In genomic region chr20:9172908-9173307, GRCh38 we compare ENCODE assay signal across 11 cellular contexts.
DNase-seq lines count a peak whose midpoint lies in the region; ATAC-seq and TF ChIP-seq lines count a peak whose summit lies in the region.
"Had no signal": no experiment of that assay in that cellular context is flagged by ENCODE, and none has a peak within 500 bp of the region (broad histone marks: within the 10 kb centered on the region; RNA-seq: fewer than 3 reads in every experiment).

No MANE protein-coding gene starts in this region.

- no peaks in the 10 kb centered on the region for H3K9me3 ChIP-seq in BLaER1

- H3K27me3 ChIP-seq in BLaER1 (no peaks in the 10 kb centered on the region), kidney epithelial cell (ENCODE audit: control insufficient read depth, insufficient read depth, low read length) (no peaks in the 10 kb centered on the region)

- no peak for ATAC-seq in HG03354 (IDR thresholded peaks at IDR 0.05; ENCODE audit: poor library complexity, severe bottlenecking, unreplicated experiment)

- DNase-seq in Jurkat, Clone E6-1 (ENCODE audit: low read depth, low spot score): peak; percentile 3
- peak; percentile 3 to 17 for DNase-seq in cardiac fibroblast (ENCODE audit: low read depth in 2 of 2)
- DNase-seq in kidney epithelial cell (ENCODE audit: low read depth): no peak
- no peak for DNase-seq in SKM-1 treated with dmso at 0.1 percent for 144 hours (lab: John Stamatoyannopoulos, UW; ENCODE audit: unreplicated experiment)
- no peak for DNase-seq in NCI-H2171 (lab: John Stamatoyannopoulos, UW)
- no peak for DNase-seq in NAMALWA (ENCODE audit: low spot score)
- DNase-seq: activated CD8-positive, alpha-beta memory T cell treated with anti-CD3 and anti-CD28 coated beads for 24 hours; activated naive CD8-positive, alpha-beta T cell treated with anti-CD3 and anti-CD28 coated beads, Interleukin-2, amount 10 ng/mL, durations not matched to agents 7 days and 5 days; NCI-H1105 had no signal

- peak overlapping the region; percentile 25 for H3K4me2 ChIP-seq in BLaER1

- H3K4me1 ChIP-seq in BLaER1: peaks cover 13% of the 10 kb centered on the region

- no peak overlapping the region for H3K27ac ChIP-seq in BLaER1

- H3K9ac ChIP-seq in BLaER1: no peak overlapping the region

- H3K36me3 ChIP-seq in BLaER1 (no peaks in the 10 kb centered on the region), kidney epithelial cell (ENCODE audit: control insufficient read depth, insufficient read depth, low read length) (no peaks in the 10 kb centered on the region)

- H4K20me1 ChIP-seq in BLaER1: no peaks in the 10 kb centered on the region

- TF ChIP-seq CTCF in cardiac fibroblast (IDR thresholded peaks at IDR 0.05; ENCODE audit: low read depth, low read length): peak; percentile 18
- TF ChIP-seq CTCF in kidney epithelial cell (IDR thresholded peaks at IDR 0.05; ENCODE audit: insufficient read depth, low read length, poor library complexity, severe bottlenecking): peak; percentile 22

- H3K4me3 ChIP-seq in BLaER1 (no peak overlapping the region), cardiac fibroblast (replicated peaks in 1 of 2; ENCODE audit: low read depth in 2 of 2, low read length in 2 of 2) (no peak overlapping the region), kidney epithelial cell (ENCODE audit: low read depth, low read length) (no peak overlapping the region)
- H3K4me3 ChIP-seq in Jurkat, Clone E6-1 (ENCODE audit: low read length): no peak overlapping the region

Comparison
In these comparisons a context has a peak if more than half of its experiments do, and no peak if none do; other contexts are left out.
1. DNase-seq: peak in Jurkat, Clone E6-1 (single experiment) and cardiac fibroblast (2 of 2); none in kidney epithelial cell (single experiment), SKM-1 treated with dmso at 0.1 percent for 144 hours (single experiment), NCI-H2171 (single experiment) and NAMALWA (single experiment).